27 cellular contexts compared by ENCODE assay signal in the genomic region with DNA sequence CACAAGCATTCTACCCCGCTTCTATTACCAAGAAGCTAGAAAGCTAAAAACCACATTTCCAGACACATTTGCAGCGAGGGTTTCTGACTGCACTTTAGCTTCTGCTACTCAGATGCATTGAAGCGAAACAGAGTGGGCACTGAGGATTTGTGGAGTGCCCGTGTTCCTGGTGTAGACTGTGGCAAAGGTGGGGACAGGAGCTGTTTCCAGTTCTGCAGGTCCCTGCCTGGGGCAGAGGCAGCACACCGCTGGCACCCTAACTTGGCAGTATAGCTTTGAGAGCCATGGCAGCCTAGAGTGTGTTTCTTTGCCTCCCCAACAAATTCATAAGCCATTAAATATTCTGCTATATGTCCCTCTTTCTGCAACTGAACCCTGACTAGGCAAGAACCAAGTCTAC.
"Had no signal": no experiment of that assay in that cellular context is flagged by ENCODE, and none has a peak within 500 bp of the region (broad histone marks: within the 10 kb centered on the region; RNA-seq: fewer than 3 reads in every experiment).

No MANE protein-coding gene starts in this region.

- H3K9me3 ChIP-seq: left ventricle myocardium inferior, neutrophil, ovary, right atrium auricular region, right lobe of liver, transverse colon, upper lobe of right lung had no signal

- H3K79me2 ChIP-seq: hepatocyte had no signal

- H3K4me3 ChIP-seq: hepatocyte, left ventricle myocardium inferior, lung, neural progenitor cell, ovary, right atrium auricular region, right lobe of liver, smooth muscle cell, transverse colon, upper lobe of right lung had no signal

- ATAC-seq: natural killer cell; right lobe of liver; stimulated activated memory B cell treated with anti-CD40 and anti-IgM and Interleukin-4, amounts not matched to agents 10 μg/mL and 1 μg/mL and 100 μg/mL, for 72 hours; stimulated activated naive CD8-positive, alpha-beta T cell treated with anti-CD3 and anti-CD28 coated beads, Interleukin-15, amount 100 ng/mL, for 72 hours; upper lobe of right lung had no signal

- H3K4me2 ChIP-seq: hepatocyte, neural progenitor cell, smooth muscle cell had no signal

- H3K4me1 ChIP-seq: left ventricle myocardium inferior, right atrium auricular region, right lobe of liver, transverse colon, upper lobe of right lung had no signal

- H3K27me3 ChIP-seq: neural progenitor cell, ovary, right atrium auricular region, right lobe of liver had no signal

- H3K4me1 Mint-ChIP-seq: mesothelial cell of epicardium; naive B cell; natural killer cell; stimulated activated memory B cell treated with anti-CD40 and anti-IgM and Interleukin-4, amounts not matched to agents 10 μg/mL and 1 μg/mL and 100 μg/mL, for 72 hours; stimulated activated naive CD8-positive, alpha-beta T cell treated with anti-CD3 and anti-CD28 coated beads, Interleukin-15, amount 100 ng/mL, for 72 hours had no signal

- H2AFZ ChIP-seq: hepatocyte, neural progenitor cell had no signal

- H3K27ac Mint-ChIP-seq: mesothelial cell of epicardium; naive B cell; natural killer cell; nephron progenitor cell; neural progenitor cell; progenitor cell of endocrine pancreas; stimulated activated memory B cell treated with anti-CD40 and anti-IgM and Interleukin-4, amounts not matched to agents 10 μg/mL and 1 μg/mL and 100 μg/mL, for 72 hours; stimulated activated naive CD8-positive, alpha-beta T cell treated with anti-CD3 and anti-CD28 coated beads, Interleukin-15, amount 100 ng/mL, for 72 hours had no signal

- H3K27ac ChIP-seq: hepatocyte, left ventricle myocardium inferior, neural progenitor cell, neutrophil, ovary, right atrium auricular region, right lobe of liver, transverse colon, upper lobe of right lung had no signal

- H3K9me3 Mint-ChIP-seq: mesothelial cell of epicardium; natural killer cell; nephron progenitor cell; neural progenitor cell; stimulated activated memory B cell treated with anti-CD40 and anti-IgM and Interleukin-4, amounts not matched to agents 10 μg/mL and 1 μg/mL and 100 μg/mL, for 72 hours; stimulated activated naive CD8-positive, alpha-beta T cell treated with anti-CD3 and anti-CD28 coated beads, Interleukin-15, amount 100 ng/mL, for 72 hours had no signal

- H3K36me3 ChIP-seq: left ventricle myocardium inferior, neural progenitor cell, neutrophil, ovary, right atrium auricular region, right lobe of liver, transverse colon, upper lobe of right lung had no signal

- H3K36me3 Mint-ChIP-seq: mesothelial cell of epicardium; naive B cell; natural killer cell; neural progenitor cell; stimulated activated memory B cell treated with anti-CD40 and anti-IgM and Interleukin-4, amounts not matched to agents 10 μg/mL and 1 μg/mL and 100 μg/mL, for 72 hours had no signal

- H3K4me3 Mint-ChIP-seq: mesothelial cell of epicardium; naive B cell; natural killer cell; nephron progenitor cell; neural progenitor cell; stimulated activated memory B cell treated with anti-CD40 and anti-IgM and Interleukin-4, amounts not matched to agents 10 μg/mL and 1 μg/mL and 100 μg/mL, for 72 hours; stimulated activated naive CD8-positive, alpha-beta T cell treated with anti-CD3 and anti-CD28 coated beads, Interleukin-15, amount 100 ng/mL, for 72 hours had no signal

- DNase-seq: islet precursor cell; left ventricle myocardium inferior; mesendoderm; naive B cell; natural killer cell; nephron progenitor cell; occipital lobe; ovary; right lobe of liver; stimulated activated CD4-positive, alpha-beta T cell treated with anti-CD3 and anti-CD28 coated beads, Interleukin-1b, Interleukin-23, amount 100 ng/mL, for 48 hours; stimulated activated CD4-positive, alpha-beta T cell treated with anti-CD3 and anti-CD28 coated beads, Interleukin-2, amount 100 ng/mL, for 48 hours; stimulated activated CD4-positive, alpha-beta T cell treated with anti-CD3 and anti-CD28 coated beads, Interleukin-4, amount 100 ng/mL, for 4 hours; stimulated activated CD8-positive, alpha-beta memory T cell treated with anti-CD3 and anti-CD28 coated beads, Interleukin-4, amount 100 ng/mL, for 48 hours; stimulated activated naive CD4-positive, alpha-beta T cell treated with Interleukin-2 at 50 U/mL for 16 hours; stimulated activated naive CD8-positive, alpha-beta T cell treated with anti-CD3 and anti-CD28 coated beads, Interleukin-15, amount 100 ng/mL, for 72 hours; substantia nigra; transverse colon; upper lobe of right lung had no signal
